ENCODE assay signal across 11 cellular contexts in genomic region chr1:115419571-115419970, GRCh38.
"Had no signal": no experiment of that assay in that cellular context is flagged by ENCODE, and none has a peak within 500 bp of the region (broad histone marks: within the 10 kb centered on the region; RNA-seq: fewer than 3 reads in every experiment).

No MANE protein-coding gene starts in this region.

- H3K9me3 ChIP-seq: HAP-1 had no signal

- H3K4me1 ChIP-seq: HAP-1 had no signal

- H3K27ac ChIP-seq: GM23248 had no signal

- ATAC-seq: GM23338, HCT116 had no signal

- DNase-seq: GM23248, GOT3, H7, H9, HCEC 1CT, HFFc6 had no signal

- FAIRE-seq: H1, H54 had no signal

- H3K4me3 ChIP-seq: GM23248, GM23338, HAP-1 had no signal

- H3K4me2 ChIP-seq: GM23338 had no signal

- H3K9ac ChIP-seq: GM23248 had no signal

- H2AFZ ChIP-seq: GM23248, GM23338 had no signal

- H3K36me3 ChIP-seq: HAP-1 had no signal
